1 cellular context compared by ENCODE assay signal in genomic region chr15:34794590-34795206, GRCh38.
TF ChIP-seq lines count a peak whose summit lies in the region.

No MANE protein-coding gene starts in this region.

TF ChIP-seq in K562, 482 proteins besides CTCF, POLR2A, EP300 and RAD21 (continued from another document):
- TF ChIP-seq, protein P1, sequence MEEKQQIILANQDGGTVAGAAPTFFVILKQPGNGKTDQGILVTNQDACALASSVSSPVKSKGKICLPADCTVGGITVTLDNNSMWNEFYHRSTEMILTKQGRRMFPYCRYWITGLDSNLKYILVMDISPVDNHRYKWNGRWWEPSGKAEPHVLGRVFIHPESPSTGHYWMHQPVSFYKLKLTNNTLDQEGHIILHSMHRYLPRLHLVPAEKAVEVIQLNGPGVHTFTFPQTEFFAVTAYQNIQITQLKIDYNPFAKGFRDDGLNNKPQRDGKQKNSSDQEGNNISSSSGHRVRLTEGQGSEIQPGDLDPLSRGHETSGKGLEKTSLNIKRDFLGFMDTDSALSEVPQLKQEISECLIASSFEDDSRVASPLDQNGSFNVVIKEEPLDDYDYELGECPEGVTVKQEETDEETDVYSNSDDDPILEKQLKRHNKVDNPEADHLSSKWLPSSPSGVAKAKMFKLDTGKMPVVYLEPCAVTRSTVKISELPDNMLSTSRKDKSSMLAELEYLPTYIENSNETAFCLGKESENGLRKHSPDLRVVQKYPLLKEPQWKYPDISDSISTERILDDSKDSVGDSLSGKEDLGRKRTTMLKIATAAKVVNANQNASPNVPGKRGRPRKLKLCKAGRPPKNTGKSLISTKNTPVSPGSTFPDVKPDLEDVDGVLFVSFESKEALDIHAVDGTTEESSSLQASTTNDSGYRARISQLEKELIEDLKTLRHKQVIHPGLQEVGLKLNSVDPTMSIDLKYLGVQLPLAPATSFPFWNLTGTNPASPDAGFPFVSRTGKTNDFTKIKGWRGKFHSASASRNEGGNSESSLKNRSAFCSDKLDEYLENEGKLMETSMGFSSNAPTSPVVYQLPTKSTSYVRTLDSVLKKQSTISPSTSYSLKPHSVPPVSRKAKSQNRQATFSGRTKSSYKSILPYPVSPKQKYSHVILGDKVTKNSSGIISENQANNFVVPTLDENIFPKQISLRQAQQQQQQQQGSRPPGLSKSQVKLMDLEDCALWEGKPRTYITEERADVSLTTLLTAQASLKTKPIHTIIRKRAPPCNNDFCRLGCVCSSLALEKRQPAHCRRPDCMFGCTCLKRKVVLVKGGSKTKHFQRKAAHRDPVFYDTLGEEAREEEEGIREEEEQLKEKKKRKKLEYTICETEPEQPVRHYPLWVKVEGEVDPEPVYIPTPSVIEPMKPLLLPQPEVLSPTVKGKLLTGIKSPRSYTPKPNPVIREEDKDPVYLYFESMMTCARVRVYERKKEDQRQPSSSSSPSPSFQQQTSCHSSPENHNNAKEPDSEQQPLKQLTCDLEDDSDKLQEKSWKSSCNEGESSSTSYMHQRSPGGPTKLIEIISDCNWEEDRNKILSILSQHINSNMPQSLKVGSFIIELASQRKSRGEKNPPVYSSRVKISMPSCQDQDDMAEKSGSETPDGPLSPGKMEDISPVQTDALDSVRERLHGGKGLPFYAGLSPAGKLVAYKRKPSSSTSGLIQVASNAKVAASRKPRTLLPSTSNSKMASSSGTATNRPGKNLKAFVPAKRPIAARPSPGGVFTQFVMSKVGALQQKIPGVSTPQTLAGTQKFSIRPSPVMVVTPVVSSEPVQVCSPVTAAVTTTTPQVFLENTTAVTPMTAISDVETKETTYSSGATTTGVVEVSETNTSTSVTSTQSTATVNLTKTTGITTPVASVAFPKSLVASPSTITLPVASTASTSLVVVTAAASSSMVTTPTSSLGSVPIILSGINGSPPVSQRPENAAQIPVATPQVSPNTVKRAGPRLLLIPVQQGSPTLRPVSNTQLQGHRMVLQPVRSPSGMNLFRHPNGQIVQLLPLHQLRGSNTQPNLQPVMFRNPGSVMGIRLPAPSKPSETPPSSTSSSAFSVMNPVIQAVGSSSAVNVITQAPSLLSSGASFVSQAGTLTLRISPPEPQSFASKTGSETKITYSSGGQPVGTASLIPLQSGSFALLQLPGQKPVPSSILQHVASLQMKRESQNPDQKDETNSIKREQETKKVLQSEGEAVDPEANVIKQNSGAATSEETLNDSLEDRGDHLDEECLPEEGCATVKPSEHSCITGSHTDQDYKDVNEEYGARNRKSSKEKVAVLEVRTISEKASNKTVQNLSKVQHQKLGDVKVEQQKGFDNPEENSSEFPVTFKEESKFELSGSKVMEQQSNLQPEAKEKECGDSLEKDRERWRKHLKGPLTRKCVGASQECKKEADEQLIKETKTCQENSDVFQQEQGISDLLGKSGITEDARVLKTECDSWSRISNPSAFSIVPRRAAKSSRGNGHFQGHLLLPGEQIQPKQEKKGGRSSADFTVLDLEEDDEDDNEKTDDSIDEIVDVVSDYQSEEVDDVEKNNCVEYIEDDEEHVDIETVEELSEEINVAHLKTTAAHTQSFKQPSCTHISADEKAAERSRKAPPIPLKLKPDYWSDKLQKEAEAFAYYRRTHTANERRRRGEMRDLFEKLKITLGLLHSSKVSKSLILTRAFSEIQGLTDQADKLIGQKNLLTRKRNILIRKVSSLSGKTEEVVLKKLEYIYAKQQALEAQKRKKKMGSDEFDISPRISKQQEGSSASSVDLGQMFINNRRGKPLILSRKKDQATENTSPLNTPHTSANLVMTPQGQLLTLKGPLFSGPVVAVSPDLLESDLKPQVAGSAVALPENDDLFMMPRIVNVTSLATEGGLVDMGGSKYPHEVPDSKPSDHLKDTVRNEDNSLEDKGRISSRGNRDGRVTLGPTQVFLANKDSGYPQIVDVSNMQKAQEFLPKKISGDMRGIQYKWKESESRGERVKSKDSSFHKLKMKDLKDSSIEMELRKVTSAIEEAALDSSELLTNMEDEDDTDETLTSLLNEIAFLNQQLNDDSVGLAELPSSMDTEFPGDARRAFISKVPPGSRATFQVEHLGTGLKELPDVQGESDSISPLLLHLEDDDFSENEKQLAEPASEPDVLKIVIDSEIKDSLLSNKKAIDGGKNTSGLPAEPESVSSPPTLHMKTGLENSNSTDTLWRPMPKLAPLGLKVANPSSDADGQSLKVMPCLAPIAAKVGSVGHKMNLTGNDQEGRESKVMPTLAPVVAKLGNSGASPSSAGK (IDR thresholded peaks at IDR 0.05): no peak
- TF ChIP-seq, protein P2, sequence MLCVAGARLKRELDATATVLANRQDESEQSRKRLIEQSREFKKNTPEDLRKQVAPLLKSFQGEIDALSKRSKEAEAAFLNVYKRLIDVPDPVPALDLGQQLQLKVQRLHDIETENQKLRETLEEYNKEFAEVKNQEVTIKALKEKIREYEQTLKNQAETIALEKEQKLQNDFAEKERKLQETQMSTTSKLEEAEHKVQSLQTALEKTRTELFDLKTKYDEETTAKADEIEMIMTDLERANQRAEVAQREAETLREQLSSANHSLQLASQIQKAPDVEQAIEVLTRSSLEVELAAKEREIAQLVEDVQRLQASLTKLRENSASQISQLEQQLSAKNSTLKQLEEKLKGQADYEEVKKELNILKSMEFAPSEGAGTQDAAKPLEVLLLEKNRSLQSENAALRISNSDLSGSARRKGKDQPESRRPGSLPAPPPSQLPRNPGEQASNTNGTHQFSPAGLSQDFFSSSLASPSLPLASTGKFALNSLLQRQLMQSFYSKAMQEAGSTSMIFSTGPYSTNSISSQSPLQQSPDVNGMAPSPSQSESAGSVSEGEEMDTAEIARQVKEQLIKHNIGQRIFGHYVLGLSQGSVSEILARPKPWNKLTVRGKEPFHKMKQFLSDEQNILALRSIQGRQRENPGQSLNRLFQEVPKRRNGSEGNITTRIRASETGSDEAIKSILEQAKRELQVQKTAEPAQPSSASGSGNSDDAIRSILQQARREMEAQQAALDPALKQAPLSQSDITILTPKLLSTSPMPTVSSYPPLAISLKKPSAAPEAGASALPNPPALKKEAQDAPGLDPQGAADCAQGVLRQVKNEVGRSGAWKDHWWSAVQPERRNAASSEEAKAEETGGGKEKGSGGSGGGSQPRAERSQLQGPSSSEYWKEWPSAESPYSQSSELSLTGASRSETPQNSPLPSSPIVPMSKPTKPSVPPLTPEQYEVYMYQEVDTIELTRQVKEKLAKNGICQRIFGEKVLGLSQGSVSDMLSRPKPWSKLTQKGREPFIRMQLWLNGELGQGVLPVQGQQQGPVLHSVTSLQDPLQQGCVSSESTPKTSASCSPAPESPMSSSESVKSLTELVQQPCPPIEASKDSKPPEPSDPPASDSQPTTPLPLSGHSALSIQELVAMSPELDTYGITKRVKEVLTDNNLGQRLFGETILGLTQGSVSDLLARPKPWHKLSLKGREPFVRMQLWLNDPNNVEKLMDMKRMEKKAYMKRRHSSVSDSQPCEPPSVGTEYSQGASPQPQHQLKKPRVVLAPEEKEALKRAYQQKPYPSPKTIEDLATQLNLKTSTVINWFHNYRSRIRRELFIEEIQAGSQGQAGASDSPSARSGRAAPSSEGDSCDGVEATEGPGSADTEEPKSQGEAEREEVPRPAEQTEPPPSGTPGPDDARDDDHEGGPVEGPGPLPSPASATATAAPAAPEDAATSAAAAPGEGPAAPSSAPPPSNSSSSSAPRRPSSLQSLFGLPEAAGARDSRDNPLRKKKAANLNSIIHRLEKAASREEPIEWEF (CRISPR knock-in tag; IDR thresholded peaks at IDR 0.05): no peak
- TF ChIP-seq ZC3H4 (CRISPR knock-in tag; IDR thresholded peaks at IDR 0.05; ENCODE audit: borderline replicate concordance) (no peak), IFI16 (CRISPR knock-in tag; IDR thresholded peaks at IDR 0.05) (no peak), KLF16 (IDR thresholded peaks at IDR 0.05) (no peak), ZNF778 (CRISPR knock-in tag; IDR thresholded peaks at IDR 0.05) (no peak), MYC (IDR thresholded peaks at IDR 0.05; ENCODE audit: low read depth, low read length) (no peak), MYC (CRISPR knock-in tag; IDR thresholded peaks at IDR 0.05; ENCODE audit: borderline replicate concordance, low read depth) (no peak), NR3C1 (CRISPR knock-in tag; IDR thresholded peaks at IDR 0.05) (no peak), ZNF740 (CRISPR knock-in tag; IDR thresholded peaks at IDR 0.05) (no peak), ZNF740 (tag; IDR thresholded peaks at IDR 0.05) (no peak), CBX2 (IDR thresholded peaks at IDR 0.05; ENCODE audit: insufficient read depth, low read length, poor library complexity, severe bottlenecking) (no peak), PURB (CRISPR knock-in tag; IDR thresholded peaks at IDR 0.05; ENCODE audit: low read depth) (no peak)
- TF ChIP-seq, protein P3, sequence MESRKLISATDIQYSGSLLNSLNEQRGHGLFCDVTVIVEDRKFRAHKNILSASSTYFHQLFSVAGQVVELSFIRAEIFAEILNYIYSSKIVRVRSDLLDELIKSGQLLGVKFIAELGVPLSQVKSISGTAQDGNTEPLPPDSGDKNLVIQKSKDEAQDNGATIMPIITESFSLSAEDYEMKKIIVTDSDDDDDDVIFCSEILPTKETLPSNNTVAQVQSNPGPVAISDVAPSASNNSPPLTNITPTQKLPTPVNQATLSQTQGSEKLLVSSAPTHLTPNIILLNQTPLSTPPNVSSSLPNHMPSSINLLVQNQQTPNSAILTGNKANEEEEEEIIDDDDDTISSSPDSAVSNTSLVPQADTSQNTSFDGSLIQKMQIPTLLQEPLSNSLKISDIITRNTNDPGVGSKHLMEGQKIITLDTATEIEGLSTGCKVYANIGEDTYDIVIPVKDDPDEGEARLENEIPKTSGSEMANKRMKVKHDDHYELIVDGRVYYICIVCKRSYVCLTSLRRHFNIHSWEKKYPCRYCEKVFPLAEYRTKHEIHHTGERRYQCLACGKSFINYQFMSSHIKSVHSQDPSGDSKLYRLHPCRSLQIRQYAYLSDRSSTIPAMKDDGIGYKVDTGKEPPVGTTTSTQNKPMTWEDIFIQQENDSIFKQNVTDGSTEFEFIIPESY (CRISPR knock-in tag; IDR thresholded peaks at IDR 0.05): no peak
